Comparison of ENCODE assay signal across 7 cellular contexts in genomic region chr12:93379432-93380308, GRCh38. TPM values are rescaled to one million over a fixed set of nuclear protein-coding genes. Genes with fewer than 3 reads are reported as not detected.
A peak's percentile ranks its signal among the peaks of the same experiment; 100 is the strongest.
DNase-seq lines count a peak whose midpoint lies in the region; ATAC-seq and TF ChIP-seq lines count a peak whose summit lies in the region.

No MANE protein-coding gene starts in this region.

- 0 out of 2 replicates have a peak, but pooled peaks cover 3% of the 10 kb centered on the region for H4K20me1 ChIP-seq in GM23248 (ENCODE audit: insufficient read depth)

- no peaks in the 10 kb centered on the region for H3K27me3 ChIP-seq in GM23248 (replicated peaks; ENCODE audit: insufficient read depth)
- no peaks in the 10 kb centered on the region for H3K27me3 ChIP-seq in NT2/D1 (ENCODE audit: insufficient read depth, insufficient read length)
- no peaks in the 10 kb centered on the region for H3K27me3 ChIP-seq in duodenal mucosa (ENCODE audit: control insufficient read depth in 1 of 2, insufficient read depth in 2 of 2, low read length in 2 of 2)

- H3K9ac ChIP-seq in GM23248 (peak overlapping the region; percentile 98), NT2/D1 (ENCODE audit: insufficient read length, low read depth) (peak overlapping the region; percentile 94), duodenal mucosa (ENCODE audit: low read depth in 1 of 2, low read length in 2 of 2) (peak overlapping the region; percentile 91 to 93)

- H3K4me1 ChIP-seq in GM23248 (ENCODE audit: insufficient read depth), result peaks cover 30% of the 10 kb centered on the region
- peaks cover 6% of the 10 kb centered on the region for H3K4me1 ChIP-seq in NT2/D1 (ENCODE audit: insufficient read depth, insufficient read length)
- peaks cover 29% of the 10 kb centered on the region in 2 donors for H3K4me1 ChIP-seq in duodenal mucosa (ENCODE audit: control insufficient read depth in 1 of 2, insufficient read depth in 2 of 2, low read length in 2 of 2)

- in situ Hi-C loops in GM23248 (cut with MboI), result no loop called here

- no peaks in the 10 kb centered on the region for H3K9me3 Mint-ChIP-seq in natural killer cell

- H3K79me2 ChIP-seq in GM23248 (ENCODE audit: insufficient read depth), result peaks cover 64% of the 10 kb centered on the region

- WGBS in GM23248 (ENCODE audit: low coverage in 1 of 2, low lambda C conversion rate in 2 of 2, missing lambda C conversion rate in 2 of 2), 2 experiments, result 2% methylated on average over 7 of the region's 7 CpGs

- intact Hi-C loops in natural killer cell (cut with micrococcal nuclease), result loop anchor here (5.0 kb wide), 2 partner anchors 63 to 452 kb away; partner anchors contain the start of genes EEA1 and UBE2N

- no peaks in the 10 kb centered on the region for H3K36me3 ChIP-seq in GM23248 (ENCODE audit: low read depth)
- peaks cover 14% of the 10 kb centered on the region for H3K36me3 ChIP-seq in NT2/D1 (ENCODE audit: insufficient read depth, insufficient read length, low read length)
- H3K36me3 ChIP-seq in duodenal mucosa (ENCODE audit: control insufficient read depth in 1 of 2, insufficient read depth in 2 of 2, low read length in 2 of 2), result no peaks in the 10 kb centered on the region

- H3K4me1 Mint-ChIP-seq in natural killer cell, result peaks cover 33 to 46% of the 10 kb centered on the region in 2 donors

- peak overlapping the region; percentile 99 for H3K4me3 Mint-ChIP-seq in natural killer cell

- ATAC-seq in natural killer cell, result no peak
- ATAC-seq in HG03469 (IDR thresholded peaks at IDR 0.05; ENCODE audit: unreplicated experiment), result no peak

- TF ChIP-seq CTCF in natural killer cell (IDR thresholded peaks at IDR 0.05), result no peak

- peak overlapping the region; percentile 96 for H2AFZ ChIP-seq in GM23248

- peaks cover 47% of the 10 kb centered on the region for H3F3A ChIP-seq in GM23248 (ENCODE audit: insufficient read depth)

- H3K27ac ChIP-seq in GM23248 (peak overlapping the region; percentile 95), duodenal mucosa (ENCODE audit: low read depth, low read length) (peak overlapping the region; percentile 89)

- peak overlapping the region; percentile 93 to 98 for H3K27ac Mint-ChIP-seq in natural killer cell

- H3K4me2 ChIP-seq in GM23248 (ENCODE audit: unreplicated experiment), result peak overlapping the region; percentile 99

- no peaks in the 10 kb centered on the region for H3K36me3 Mint-ChIP-seq in natural killer cell

- H3K9me3 ChIP-seq in GM23248 (ENCODE audit: low read depth) (no peaks in the 10 kb centered on the region), NT2/D1 (ENCODE audit: insufficient read depth, low read length) (no peaks in the 10 kb centered on the region), duodenal mucosa (ENCODE audit: control insufficient read depth in 1 of 2, low read length in 2 of 2) (no peaks in the 10 kb centered on the region)

- H3K4me3 ChIP-seq in GM23248, result peak overlapping the region; percentile 100
- H3K4me3 ChIP-seq in NT2/D1 (ENCODE audit: insufficient read length, low read depth), result peak overlapping the region; percentile 84
- peak overlapping the region; percentile 96 to 99 for H3K4me3 ChIP-seq in duodenal mucosa (ENCODE audit: low read depth in 1 of 2, low read length in 2 of 2)

- peaks cover 0 to 2% of the 10 kb centered on the region in 2 donors for H3K27me3 Mint-ChIP-seq in natural killer cell (ENCODE audit: low read depth in 2 of 2)

- DNase-seq in GM23248 (peak; percentile 56), NT2/D1 (ENCODE audit: low read depth, low spot score) (no peak), natural killer cell (no peak), SKM-1 treated with dmso at 0.1 percent for 144 hours (lab: John Stamatoyannopoulos, UW; ENCODE audit: unreplicated experiment) (no peak), HuH-7.5 (ENCODE audit: low spot score) (no peak)

- H3K9me2 ChIP-seq in GM23248 (ENCODE audit: insufficient read depth), result no peaks in the 10 kb centered on the region

RNA-seq across cellular contexts. Expression of gene NUDT4, which starts 1.9 kb away (rescaled TPM):
- total RNA-seq in GM23248 (2014; rRNA removed; shearing (Covaris generic)), result 42.9 and 47.8 TPM in 2 replicates
- 36.7 and 37.2 TPM in 2 replicates for polyA plus RNA-seq in GM23248 (2016; fragmentation: Nextera tagmentation; extraction: Ambion mirVana)
- 10 to 100 TPM; 51.6 to 61.5 (median 52.2) TPM for total RNA-seq in natural killer cell
